ENCODE assay signal across 19 cellular contexts in the genomic region with DNA sequence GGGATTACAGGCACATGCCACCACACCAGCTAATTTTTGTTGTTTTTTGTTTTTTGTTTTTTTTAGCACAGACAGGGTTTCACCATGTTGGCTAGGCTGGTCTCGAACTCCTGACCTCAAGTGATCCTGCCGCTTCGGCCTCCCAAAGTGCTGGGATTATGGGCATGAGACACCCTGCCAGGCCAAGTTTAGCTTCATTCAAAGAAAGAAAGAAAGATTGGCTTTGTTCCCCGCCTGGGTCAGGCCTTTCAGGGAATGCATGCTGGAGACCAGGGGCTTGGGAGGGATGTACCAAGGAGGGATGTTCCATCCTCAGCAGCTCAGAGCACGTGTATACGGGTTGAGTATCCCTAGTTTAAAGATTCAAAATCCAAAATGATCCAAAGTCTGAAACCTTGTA.
DNase-seq lines count a peak whose midpoint lies in the region; ATAC-seq and TF ChIP-seq lines count a peak whose summit lies in the region.
"Had no signal": no experiment of that assay in that cellular context is flagged by ENCODE, and none has a peak within 500 bp of the region (broad histone marks: within the 10 kb centered on the region; RNA-seq: fewer than 3 reads in every experiment).

No MANE protein-coding gene starts in this region.

- TF ChIP-seq POLR2A in esophagus muscularis mucosa (IDR thresholded peaks at IDR 0.05; ENCODE audit: low read depth) (no peak), ovary (IDR thresholded peaks at IDR 0.05) (no peak)

- H3K9me3 ChIP-seq in NT2/D1 (ENCODE audit: insufficient read depth, low read length) (no peaks in the 10 kb centered on the region), esophagus muscularis mucosa (no peaks in the 10 kb centered on the region), ovary (no peaks in the 10 kb centered on the region)
- H3K9me3 ChIP-seq: BE2C had no signal

- H3K27me3 ChIP-seq in NT2/D1 (ENCODE audit: insufficient read depth, insufficient read length): no peaks in the 10 kb centered on the region
- no peaks in the 10 kb centered on the region for H3K27me3 ChIP-seq in esophagus muscularis mucosa
- no peaks in the 10 kb centered on the region for H3K27me3 ChIP-seq in ovary
- H3K27me3 ChIP-seq: BE2C had no signal

- no peaks in the 10 kb centered on the region for H3K4me1 Mint-ChIP-seq in stimulated activated memory B cell treated with anti-CD40 and anti-IgM and Interleukin-4, amounts not matched to agents 10 μg/mL and 1 μg/mL and 100 μg/mL, for 72 hours

- H3K36me3 ChIP-seq in NT2/D1 (ENCODE audit: insufficient read depth, insufficient read length, low read length): peaks cover 30% of the 10 kb centered on the region
- peaks cover 4 to 26% (median 10%) of the 10 kb centered on the region in 4 donors for H3K36me3 ChIP-seq in esophagus muscularis mucosa
- H3K36me3 ChIP-seq in ovary: no peaks in the 10 kb centered on the region
- H3K36me3 ChIP-seq: BE2C had no signal

- no peaks in the 10 kb centered on the region for H3K27me3 Mint-ChIP-seq in stimulated activated memory B cell treated with anti-CD40 and anti-IgM and Interleukin-4, amounts not matched to agents 10 μg/mL and 1 μg/mL and 100 μg/mL, for 72 hours

- 88% methylated on average over 6 of the region's 6 CpGs for WGBS in esophagus muscularis mucosa
- WGBS in ovary, 3 donors: 91 to 93% (median 92%) methylated on average over 6 of the region's 6 CpGs

- no peak overlapping the region for H3K4me3 ChIP-seq in NT2/D1 (ENCODE audit: insufficient read length, low read depth)
- no peak overlapping the region for H3K4me3 ChIP-seq in esophagus muscularis mucosa
- H3K4me3 ChIP-seq in ovary: no peak overlapping the region
- H3K4me3 ChIP-seq: GM23248, K562 had no signal

- H3K27ac Mint-ChIP-seq in stimulated activated memory B cell treated with anti-CD40 and anti-IgM and Interleukin-4, amounts not matched to agents 10 μg/mL and 1 μg/mL and 100 μg/mL, for 72 hours: no peak overlapping the region

- no peaks in the 10 kb centered on the region for H3K9me3 Mint-ChIP-seq in stimulated activated memory B cell treated with anti-CD40 and anti-IgM and Interleukin-4, amounts not matched to agents 10 μg/mL and 1 μg/mL and 100 μg/mL, for 72 hours

- no peak overlapping the region for H3K4me3 Mint-ChIP-seq in stimulated activated memory B cell treated with anti-CD40 and anti-IgM and Interleukin-4, amounts not matched to agents 10 μg/mL and 1 μg/mL and 100 μg/mL, for 72 hours

- H3K4me1 ChIP-seq in NT2/D1 (ENCODE audit: insufficient read depth, insufficient read length) (no peaks in the 10 kb centered on the region), esophagus muscularis mucosa (no peaks in the 10 kb centered on the region), ovary (ENCODE audit: insufficient read depth) (peaks cover 2% of the 10 kb centered on the region)
- H3K4me1 ChIP-seq: BE2C had no signal

- H3K9ac ChIP-seq in NT2/D1 (ENCODE audit: insufficient read length, low read depth): no peak overlapping the region
- H3K9ac ChIP-seq: GM23248 had no signal

- no peak for ATAC-seq in stimulated activated memory B cell treated with anti-CD40 and anti-IgM and Interleukin-4, amounts not matched to agents 10 μg/mL and 1 μg/mL and 100 μg/mL, for 72 hours
- ATAC-seq: HepG2, K562, Right ventricle myocardium inferior had no signal

- H3K27ac ChIP-seq in esophagus muscularis mucosa (replicated peaks in 1 of 4) (no peak overlapping the region), ovary (no peak overlapping the region)
- H3K27ac ChIP-seq: GM23248 had no signal

- TF ChIP-seq EP300 in esophagus muscularis mucosa (IDR thresholded peaks at IDR 0.05): no peak
- TF ChIP-seq EP300 in ovary (IDR thresholded peaks at IDR 0.05): no peak

- peaks cover 47% of the 10 kb centered on the region for H3K36me3 Mint-ChIP-seq in stimulated activated memory B cell treated with anti-CD40 and anti-IgM and Interleukin-4, amounts not matched to agents 10 μg/mL and 1 μg/mL and 100 μg/mL, for 72 hours

- TF ChIP-seq CTCF in esophagus muscularis mucosa (IDR thresholded peaks at IDR 0.05): no peak
- no peak for TF ChIP-seq CTCF in ovary (IDR thresholded peaks at IDR 0.05)

- intact Hi-C loops in esophagus muscularis mucosa (cut with DNase I) (no loop called here), ovary (cut with DNase I) (no loop called here)

- DNase-seq in NT2/D1 (ENCODE audit: low read depth, low spot score) (peak; percentile 6), esophagus muscularis mucosa (ENCODE audit: extremely low spot score) (peak; percentile 75), medulla oblongata (ENCODE audit: extremely low spot score) (peak; percentile 7), ovary (no peak), GM19240 (ENCODE audit: insufficient read length, low spot score) (no peak), NCI-H1092 treated with DMSO at 0.1 percent for 48 hours (lab: John Stamatoyannopoulos, UW) (no peak)
- DNase-seq: BE2C, GM23248, MM.1S, NCI-H1048, NCI-H1436, NCI-H187 treated with DMSO at 0.1 percent for 48 hours, NCI-H2107, NCI-H446 treated with DMSO at 0.1 percent for 48 hours, NCI-H526 treated with DMSO at 0.1 percent for 48 hours had no signal

Comparison
In these comparisons a context has a peak if more than half of its experiments do, and no peak if none do; other contexts are left out.
1. DNase-seq: peak in NT2/D1 (single experiment), esophagus muscularis mucosa (single experiment) and medulla oblongata (single experiment); none in ovary (0 of 5), GM19240 (single experiment) and NCI-H1092 treated with DMSO at 0.1 percent for 48 hours (single experiment).